Comparison of ENCODE assay signal across 1 cellular context in genomic region chr1:183604048-183604808, GRCh38.
TF ChIP-seq lines count a peak whose summit lies in the region.

No MANE protein-coding gene starts in this region.

TF ChIP-seq in GM23338, 12 proteins besides CTCF, POLR2A, EP300 and RAD21 (continued from another document):
- no peak for TF ChIP-seq REST (IDR thresholded peaks at IDR 0.05; ENCODE audit: unreplicated experiment)
- TF ChIP-seq ZNF331 (CRISPR knock-in tag; IDR thresholded peaks at IDR 0.05; ENCODE audit: low read depth): no peak
- no peak for TF ChIP-seq EZH2 (IDR thresholded peaks at IDR 0.05; ENCODE audit: low read depth, unreplicated experiment)
- no peak for TF ChIP-seq ZNF114 (CRISPR knock-in tag; IDR thresholded peaks at IDR 0.05)
- TF ChIP-seq POLR2AphosphoS5 (IDR thresholded peaks at IDR 0.05; ENCODE audit: low read depth): no peak
- no peak for TF ChIP-seq STAT1 (IDR thresholded peaks at IDR 0.05; ENCODE audit: unreplicated experiment)
